24 cellular contexts compared by ENCODE assay signal in the genomic region with DNA sequence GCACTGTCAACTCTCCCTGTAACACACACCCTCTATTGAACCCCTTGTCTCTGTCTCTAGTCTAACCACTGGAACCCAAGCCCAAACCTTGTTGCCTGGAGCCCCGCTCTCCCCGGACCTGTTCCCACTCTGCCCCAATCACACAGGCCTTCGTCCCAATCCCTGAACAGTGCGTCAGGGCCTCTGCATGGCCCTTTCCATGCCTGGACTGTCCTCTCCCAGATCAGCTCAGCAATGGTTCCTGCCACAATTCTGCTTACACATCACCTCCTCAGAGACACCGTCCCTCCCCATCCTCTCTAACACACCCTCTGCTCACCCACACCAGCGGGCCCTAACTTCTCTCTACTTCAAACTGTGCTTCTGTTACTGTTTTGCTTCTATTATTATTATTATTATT. TPM values are rescaled to one million over a fixed set of nuclear protein-coding genes. Genes with fewer than 3 reads are reported as not detected.
"Had no signal": no experiment of that assay in that cellular context is flagged by ENCODE, and none has a peak within 500 bp of the region (broad histone marks: within the 10 kb centered on the region; RNA-seq: fewer than 3 reads in every experiment).

No MANE protein-coding gene starts in this region.

- H3K27ac ChIP-seq: HL-60, KMS-11, SJSA1, SK-N-MC had no signal

- DNase-seq: Kasumi-1, MM.1S, NCI-H1092 treated with DMSO at 0.1 percent for 48 hours, NCI-H1436, NCI-H187, NCI-H2029, NCI-H2081 treated with DMSO at 0.1 percent for 48 hours, NCI-H2171, NCI-H226, NCI-H446, NCI-H510A, NCI-H524 treated with DMSO at 0.1 percent for 48 hours, NCI-H69, NCI-H774, Right ventricle myocardium superior, RPMI8226, SIG-M5 had no signal

- H3K4me3 ChIP-seq: K562, SJSA1, SK-N-MC had no signal

- H3K27me3 ChIP-seq: SJSA1 had no signal

- H3K4me1 ChIP-seq: SJSA1 had no signal

- H3K9me3 ChIP-seq: SJSA1 had no signal

- H3K36me3 ChIP-seq: SJSA1 had no signal

RNA-seq across cellular contexts. Expression of a gene that starts 1.5 kb away (rescaled TPM):
- total RNA-seq: K562, M059J, Right ventricle myocardium superior, SJSA1 had no signal
- polyA plus RNA-seq: IgD-negative memory B cell had no signal
